Comparison of ENCODE assay signal across 12 cellular contexts in genomic region chr2:37090019-37090477, GRCh38. TPM values are rescaled to one million over a fixed set of nuclear protein-coding genes. Genes with fewer than 3 reads are reported as not detected.
A peak's percentile ranks its signal among the peaks of the same experiment; 100 is the strongest.
DNase-seq lines count a peak whose midpoint lies in the region; ATAC-seq lines count a peak whose summit lies in the region.
"Had no signal": no experiment of that assay in that cellular context is flagged by ENCODE, and none has a peak within 500 bp of the region (broad histone marks: within the 10 kb centered on the region; RNA-seq: fewer than 3 reads in every experiment).

No MANE protein-coding gene starts in this region.

- ATAC-seq in GM18520 (IDR thresholded peaks at IDR 0.05; ENCODE audit: unreplicated experiment) = peak; percentile 81
- ATAC-seq in GM21529 (IDR thresholded peaks at IDR 0.05; ENCODE audit: unreplicated experiment) = peak; percentile 83
- peak; percentile 79 for ATAC-seq in HG03139 (IDR thresholded peaks at IDR 0.05; ENCODE audit: unreplicated experiment)
- peak; percentile 32 for ATAC-seq in T-helper 17 cell
- ATAC-seq: left lobe of liver had no signal

- peaks cover 11% of the 10 kb centered on the region for H3K4me1 Mint-ChIP-seq in T-helper 17 cell
- H3K4me1 Mint-ChIP-seq: activated CD4-positive, alpha-beta memory T cell treated with anti-CD3 and anti-CD28 coated beads, Interleukin-2, amount 10 ng/mL, durations not matched to agents 7 days and 5 days had no signal

- no peak overlapping the region for H3K4me3 Mint-ChIP-seq in T-helper 17 cell
- H3K4me3 Mint-ChIP-seq: activated CD4-positive, alpha-beta memory T cell treated with anti-CD3 and anti-CD28 coated beads, Interleukin-2, amount 10 ng/mL, durations not matched to agents 7 days and 5 days had no signal

- H3K36me3 Mint-ChIP-seq in T-helper 17 cell (ENCODE audit: low read depth) = peaks cover 6% of the 10 kb centered on the region

- no peaks in the 10 kb centered on the region for H3K27me3 Mint-ChIP-seq in T-helper 17 cell
- H3K27me3 Mint-ChIP-seq: activated CD4-positive, alpha-beta memory T cell treated with anti-CD3 and anti-CD28 coated beads, Interleukin-2, amount 10 ng/mL, durations not matched to agents 7 days and 5 days had no signal

- H3K9me3 ChIP-seq in T-helper 17 cell (ENCODE audit: control insufficient read depth, low read length, poor library complexity, severe bottlenecking) = no peaks in the 10 kb centered on the region
- H3K9me3 ChIP-seq: Caco-2 had no signal

- no peak overlapping the region for H3K27ac Mint-ChIP-seq in T-helper 17 cell
- H3K27ac Mint-ChIP-seq: activated CD4-positive, alpha-beta memory T cell treated with anti-CD3 and anti-CD28 coated beads, Interleukin-2, amount 10 ng/mL, durations not matched to agents 7 days and 5 days had no signal

- DNase-seq in T-helper 17 cell (no peak), NCI-H345 (lab: John Stamatoyannopoulos, UW) (no peak), SKM-1 treated with dmso at 0.1 percent for 144 hours (lab: John Stamatoyannopoulos, UW; ENCODE audit: unreplicated experiment) (no peak), NCI-H2029 treated with DMSO at 0.1 percent for 48 hours (lab: John Stamatoyannopoulos, UW) (no peak), SHP77 (lab: John Stamatoyannopoulos, UW) (no peak)
- DNase-seq: activated CD4-positive, alpha-beta memory T cell treated with anti-CD3 and anti-CD28 coated beads, Interleukin-2, amount 10 ng/mL, durations not matched to agents 7 days and 5 days; Caco-2; HCEC 1CT had no signal

RNA-seq across cellular contexts. Expression of gene GPATCH11, which starts 5.7 kb away (rescaled TPM):
- 1 to 10 TPM; 7.2 to 7.7 TPM for total RNA-seq in T-helper 17 cell

RNA-seq across cellular contexts. Expression of gene HEATR5B, which starts 5.9 kb away (rescaled TPM):
- 10 to 100 TPM; 30.0 to 37.6 TPM for total RNA-seq in T-helper 17 cell

Comparison
In these comparisons a context has a peak if more than half of its experiments do, and no peak if none do; other contexts are left out.
1. ATAC-seq: peak in every context shown above with its lines; median percentile 83 in GM21529; 81 in GM18520; 79 in HG03139; 32 in T-helper 17 cell.